In genomic region chr17:858941-859452, GRCh38 we compare ENCODE assay signal across 2 cellular contexts.
TF ChIP-seq lines count a peak whose summit lies in the region.

No MANE protein-coding gene starts in this region.

TF ChIP-seq in liver, 16 proteins besides CTCF, POLR2A, EP300 and RAD21 (continued from another document):
- TF ChIP-seq REST (IDR thresholded peaks at IDR 0.05) = no peak
- TF ChIP-seq GABPA (IDR thresholded peaks at IDR 0.05 in 1 of 2, conservative IDR thresholded peaks at IDR 0.05 in 1 of 2) = no peak
- TF ChIP-seq ZBTB33 (IDR thresholded peaks at IDR 0.05) = no peak
- TF ChIP-seq RXRA (IDR thresholded peaks at IDR 0.05) = peak in 1 of 2 donors; percentile 3
- TF ChIP-seq FOXA1 (IDR thresholded peaks at IDR 0.05) = no peak
- TF ChIP-seq JUND (IDR thresholded peaks at IDR 0.05) = no peak
- no peak for TF ChIP-seq YY1 (IDR thresholded peaks at IDR 0.05)

TF ChIP-seq in HepG2, 621 proteins besides CTCF, POLR2A, EP300 and RAD21 (continued from another document):
- no peak for TF ChIP-seq ZNF407 (CRISPR knock-in tag; IDR thresholded peaks at IDR 0.05; ENCODE audit: not compliant biosample characterization)
- TF ChIP-seq ZNF510 (CRISPR knock-in tag; IDR thresholded peaks at IDR 0.05; ENCODE audit: low read depth) = no peak
- no peak for TF ChIP-seq EEA1 (CRISPR knock-in tag; IDR thresholded peaks at IDR 0.05; ENCODE audit: borderline replicate concordance)
- TF ChIP-seq ZNF615 (CRISPR knock-in tag; IDR thresholded peaks at IDR 0.05; ENCODE audit: borderline replicate concordance) = no peak
